8 cellular contexts compared by ENCODE assay signal in genomic region chr10:114767101-114767588, GRCh38. TPM values are rescaled to one million over a fixed set of nuclear protein-coding genes. Genes with fewer than 3 reads are reported as not detected.
DNase-seq lines count a peak whose midpoint lies in the region; ATAC-seq and TF ChIP-seq lines count a peak whose summit lies in the region.

No MANE protein-coding gene starts in this region.

- H3K4me3 ChIP-seq in WI38 (ENCODE audit: low read depth, low read length) (peak overlapping the region; percentile 67), gastroesophageal sphincter (peak overlapping the region; percentile 51 to 78)

- ATAC-seq in gastroesophageal sphincter (no peak), HG03442 (IDR thresholded peaks at IDR 0.05; ENCODE audit: unreplicated experiment) (no peak)

- no peaks in the 10 kb centered on the region for H3K36me3 ChIP-seq in gastroesophageal sphincter

- H3K4me1 ChIP-seq in gastroesophageal sphincter = peaks cover 0 to 19% (median 6%) of the 10 kb centered on the region in 3 donors

- no peak for TF ChIP-seq CTCF in WI38 (IDR thresholded peaks at IDR 0.05; ENCODE audit: low read depth, low read length)
- no peak for TF ChIP-seq CTCF in gastroesophageal sphincter (IDR thresholded peaks at IDR 0.05)

- WGBS in gastroesophageal sphincter (ENCODE audit: low coverage in 1 of 2), 2 donors = 35 to 39% methylated on average over 8 of the region's 8 CpGs

- TF ChIP-seq EP300 in gastroesophageal sphincter (IDR thresholded peaks at IDR 0.05) = no peak

- no peak for TF ChIP-seq POLR2A in gastroesophageal sphincter (IDR thresholded peaks at IDR 0.05)

- H3K9me3 ChIP-seq in gastroesophageal sphincter = no peaks in the 10 kb centered on the region

- DNase-seq in NCI-H2171 treated with DMSO at 0.1 percent for 48 hours (lab: John Stamatoyannopoulos, UW) (peak; percentile 50), NCI-H2171 (lab: John Stamatoyannopoulos, UW) (no peak), renal cortical epithelial cell (ENCODE audit: low read depth) (peak; percentile 68), putamen (ENCODE audit: low spot score) (no peak)
- DNase-seq in activated effector memory CD4-positive, alpha-beta T cell treated with anti-CD3 and anti-CD28 coated beads, Interleukin-2, amount 50 U/mL, for 16 hours = no peak

- H3K27me3 ChIP-seq in gastroesophageal sphincter = peaks cover 50% of the 10 kb centered on the region

- peak overlapping the region in 1 of 4 donors; percentile 82 for H3K27ac ChIP-seq in gastroesophageal sphincter

RNA-seq across cellular contexts. Expression of gene FHIP2A, which starts 54.4 kb away (rescaled TPM):
- total RNA-seq in gastroesophageal sphincter (10 to 100 TPM; 33.4 to 51.5 (median 35.9) TPM), renal cortical epithelial cell (14.6 and 27.0 TPM in 2 replicates)

Comparison
In these comparisons a context has a peak if more than half of its experiments do, and no peak if none do; other contexts are left out.
1. DNase-seq: peak in NCI-H2171 treated with DMSO at 0.1 percent for 48 hours (single experiment) and renal cortical epithelial cell (single experiment); none in NCI-H2171 (single experiment), activated effector memory CD4-positive, alpha-beta T cell treated with anti-CD3 and anti-CD28 coated beads, Interleukin-2, amount 50 U/mL, for 16 hours (single experiment) and putamen (single experiment).